20 cellular contexts compared by ENCODE assay signal in the genomic region with DNA sequence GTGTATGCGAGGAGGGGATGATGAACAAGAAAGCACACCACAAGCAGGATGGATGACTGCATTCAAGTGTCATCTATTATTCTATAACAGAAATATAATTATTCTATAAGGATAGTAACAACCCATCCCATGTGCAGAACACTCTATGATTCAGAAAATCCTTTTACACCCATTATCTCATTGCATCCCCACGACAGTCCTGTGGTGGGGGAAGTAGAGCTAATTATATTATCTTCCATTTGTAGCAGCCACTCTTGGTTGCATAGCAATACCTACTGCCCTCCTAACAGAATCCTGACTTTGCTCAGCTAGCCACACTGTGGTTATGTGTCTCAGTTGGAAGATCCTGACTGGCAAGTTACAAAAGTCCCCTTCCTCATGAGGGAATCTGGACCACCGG.
DNase-seq lines count a peak whose midpoint lies in the region; ATAC-seq and TF ChIP-seq lines count a peak whose summit lies in the region.
"Had no signal": no experiment of that assay in that cellular context is flagged by ENCODE, and none has a peak within 500 bp of the region (broad histone marks: within the 10 kb centered on the region; RNA-seq: fewer than 3 reads in every experiment).

No MANE protein-coding gene starts in this region.

- H3K27me3 ChIP-seq in psoas muscle (ENCODE audit: insufficient read depth in 3 of 3, low read length in 2 of 3), result no peaks in the 10 kb centered on the region

- no peak for ATAC-seq in psoas muscle
- ATAC-seq: A549 had no signal

- H3K27me3 Mint-ChIP-seq in mesothelial cell of epicardium (ENCODE audit: low read depth), result no peaks in the 10 kb centered on the region

- TF ChIP-seq CTCF in mesothelial cell of epicardium (IDR thresholded peaks at IDR 0.05; ENCODE audit: unreplicated experiment) (no peak), psoas muscle (IDR thresholded peaks at IDR 0.05) (no peak)

- intact Hi-C loops in head of caudate nucleus (cut with DNase I) (no loop called here), psoas muscle (cut with DNase I) (no loop called here)

- peak; percentile 34 for DNase-seq in NCI-H82 (lab: John Stamatoyannopoulos, UW)
- no peak for DNase-seq in NCI-H82 treated with DMSO at 0.1 percent for 48 hours (lab: John Stamatoyannopoulos, UW; ENCODE audit: unreplicated experiment)
- DNase-seq in SK-N-DZ (ENCODE audit: low spot score), result peak; percentile 77
- DNase-seq in mesothelial cell of epicardium (ENCODE audit: low spot score in 2 of 2, unreplicated experiment in 2 of 2), result no peak
- no peak for DNase-seq in head of caudate nucleus
- DNase-seq in psoas muscle, result no peak
- DNase-seq: 8988T; ACHN; AML-193; C1 segment of cervical spinal cord; Calu3; CD4-positive, alpha-beta memory T cell; COR-L47; DMS53; DMS79 treated with DMSO at 0.1 percent for 48 hours; GF-D8; GM23248; H7; HCEC 1CT had no signal

- H3K36me3 Mint-ChIP-seq in mesothelial cell of epicardium, result peaks cover 4% of the 10 kb centered on the region
- H3K36me3 Mint-ChIP-seq: CD4-positive, alpha-beta memory T cell had no signal

- no peaks in the 10 kb centered on the region for H3K36me3 ChIP-seq in psoas muscle (ENCODE audit: insufficient read depth in 1 of 2, low read depth in 1 of 2)

- H3K27ac Mint-ChIP-seq in mesothelial cell of epicardium, result peak overlapping the region; percentile 21
- H3K27ac Mint-ChIP-seq: CD4-positive, alpha-beta memory T cell had no signal

- no peak overlapping the region for H3K27ac ChIP-seq in psoas muscle
- H3K27ac ChIP-seq: A549, GM23248 had no signal

- no peaks in the 10 kb centered on the region for H3K4me1 ChIP-seq in psoas muscle
- H3K4me1 ChIP-seq: A549 had no signal

- WGBS in psoas muscle, 3 donors, result 73 to 83% (median 77%) methylated on average over 3 of the region's 3 CpGs

- H3K4me3 Mint-ChIP-seq in mesothelial cell of epicardium, result no peak overlapping the region
- H3K4me3 Mint-ChIP-seq: CD4-positive, alpha-beta memory T cell had no signal

- peaks cover 6% of the 10 kb centered on the region for H3K4me1 Mint-ChIP-seq in mesothelial cell of epicardium
- H3K4me1 Mint-ChIP-seq: CD4-positive, alpha-beta memory T cell had no signal

- H3K9me3 ChIP-seq in psoas muscle, result peaks cover 3% of the 10 kb centered on the region
- H3K9me3 ChIP-seq: A549 had no signal

- peaks cover 6% of the 10 kb centered on the region for H3K9me3 Mint-ChIP-seq in mesothelial cell of epicardium

- H3K4me3 ChIP-seq in psoas muscle, result no peak overlapping the region
- H3K4me3 ChIP-seq: A549, GM23248 had no signal

Comparison
In these comparisons a context has a peak if more than half of its experiments do, and no peak if none do; other contexts are left out.
1. DNase-seq: peak in NCI-H82 (single experiment) and SK-N-DZ (single experiment); none in NCI-H82 treated with DMSO at 0.1 percent for 48 hours (single experiment), mesothelial cell of epicardium (0 of 2), head of caudate nucleus (0 of 42) and psoas muscle (0 of 2).